Comparison of ENCODE assay signal across 11 cellular contexts in genomic region chr12:104691661-104692334, GRCh38.
A peak's percentile ranks its signal among the peaks of the same experiment; 100 is the strongest.
DNase-seq lines count a peak whose midpoint lies in the region; ATAC-seq and TF ChIP-seq lines count a peak whose summit lies in the region.
"Had no signal": no experiment of that assay in that cellular context is flagged by ENCODE, and none has a peak within 500 bp of the region (broad histone marks: within the 10 kb centered on the region; RNA-seq: fewer than 3 reads in every experiment).

No MANE protein-coding gene starts in this region.

- ATAC-seq in HG02870 (IDR thresholded peaks at IDR 0.05; ENCODE audit: unreplicated experiment) (peak; percentile 51), HG03280 (IDR thresholded peaks at IDR 0.05; ENCODE audit: unreplicated experiment) (no peak)
- no peak for ATAC-seq in activated CD4-positive, CD25-positive, alpha-beta regulatory T cell treated with anti-CD3 and anti-CD28 coated beads, Interleukin-2, amount 50 U/mL, for 24 hours

- peak; percentile 36 for TF ChIP-seq POLR2A in GM19193 (IDR thresholded peaks at IDR 0.05; ENCODE audit: extremely low read depth, insufficient read depth, insufficient read length)

- no peak for DNase-seq in GM12864 (ENCODE audit: low read depth)
- peak; percentile 24 for DNase-seq in cerebellar cortex (ENCODE audit: low spot score)
- DNase-seq in DMS153 treated with DMSO at 0.1 percent for 48 hours (lab: John Stamatoyannopoulos, UW; ENCODE audit: unreplicated experiment), result no peak
- no peak for DNase-seq in SW 1271 (lab: John Stamatoyannopoulos, UW)
- DNase-seq: left ventricle myocardium inferior, NCI-H1048 had no signal

- no peak for TF ChIP-seq CTCF in GM12864 (IDR thresholded peaks at IDR 0.05; ENCODE audit: low read depth, low read length, missing control alignments)

- peak overlapping the region; percentile 23; the same call in 1 of the 2 replicates for H3K4me3 ChIP-seq in GM12864 (ENCODE audit: low read depth, low read length)
- H3K4me3 ChIP-seq: cardiac muscle cell, left ventricle myocardium inferior had no signal
